Comparison of ENCODE assay signal across 8 cellular contexts in the genomic region with DNA sequence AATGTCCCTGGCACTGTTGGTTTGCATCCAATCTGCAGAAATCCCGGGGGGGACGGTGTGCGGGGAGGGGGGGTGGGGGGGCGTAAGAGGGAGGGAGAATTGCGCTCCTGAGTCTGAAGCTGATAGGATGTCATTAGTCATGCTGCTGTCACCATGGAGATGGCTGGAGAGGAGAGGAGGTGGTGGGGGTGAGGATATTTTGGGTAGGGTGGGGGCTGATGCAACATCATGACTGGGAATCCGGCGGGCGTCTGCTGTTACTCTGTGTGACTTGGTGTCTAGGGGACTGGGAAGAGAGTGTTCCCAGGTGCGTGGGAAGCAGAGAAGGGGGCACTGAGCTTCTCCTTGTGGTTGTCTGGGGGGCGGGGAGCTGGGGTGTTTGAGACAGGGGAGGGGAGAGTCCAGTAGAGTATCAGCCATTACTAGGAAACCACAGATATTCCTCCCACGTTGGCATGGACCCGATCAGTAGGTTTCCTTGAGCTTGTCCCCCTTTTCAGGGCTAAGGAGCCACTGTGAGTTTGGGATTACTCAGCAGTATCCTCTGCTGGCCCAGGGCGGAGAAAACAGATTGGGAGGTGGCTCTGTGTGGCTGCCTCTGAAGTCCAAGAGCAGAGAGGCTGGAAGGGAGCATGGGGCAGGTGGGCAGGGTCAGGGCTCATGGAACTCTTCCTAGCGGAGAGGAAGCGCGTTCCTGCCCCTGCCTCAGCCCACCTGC. TPM values are rescaled to one million over a fixed set of nuclear protein-coding genes. Genes with fewer than 3 reads are reported as not detected.
DNase-seq lines count a peak whose midpoint lies in the region; ATAC-seq and TF ChIP-seq lines count a peak whose summit lies in the region.

No MANE protein-coding gene starts in this region.

- H3K4me3 ChIP-seq in thoracic aorta (peak overlapping the region; percentile 87), lower lobe of right lung (no peak overlapping the region)

- H3K9me3 ChIP-seq in thoracic aorta, result no peaks in the 10 kb centered on the region
- H3K9me3 ChIP-seq in lower lobe of right lung, result no peaks in the 10 kb centered on the region

- no peaks in the 10 kb centered on the region for H3K9me3 Mint-ChIP-seq in activated CD8-positive, alpha-beta T cell treated with anti-CD3 and anti-CD28 coated beads for 36 hours
- H3K9me3 Mint-ChIP-seq in activated CD8-positive, alpha-beta T cell treated with anti-CD3 and anti-CD28 coated beads, Interleukin-2, amount 10 ng/mL, durations not matched to agents 7 days and 5 days (ENCODE audit: insufficient read depth), result no peaks in the 10 kb centered on the region
- no peaks in the 10 kb centered on the region for H3K9me3 Mint-ChIP-seq in activated B cell treated with CpG ODN at 0.5 μM for 24 hours

- no peak for TF ChIP-seq CTCF in activated CD8-positive, alpha-beta T cell treated with anti-CD3 and anti-CD28 coated beads for 36 hours (IDR thresholded peaks at IDR 0.05)
- TF ChIP-seq CTCF in activated B cell treated with CpG ODN at 0.5 μM for 24 hours (IDR thresholded peaks at IDR 0.05), result no peak
- no peak for TF ChIP-seq CTCF in thoracic aorta (IDR thresholded peaks at IDR 0.05)
- TF ChIP-seq CTCF in lower lobe of right lung (IDR thresholded peaks at IDR 0.05), result no peak

- H3K4me1 ChIP-seq in thoracic aorta (ENCODE audit: control insufficient read depth in 1 of 2, low read depth in 2 of 2), result peaks cover 6 to 40% of the 10 kb centered on the region in 2 donors
- peaks cover 58% of the 10 kb centered on the region for H3K4me1 ChIP-seq in lower lobe of right lung

- H3K27me3 Mint-ChIP-seq in activated CD8-positive, alpha-beta T cell treated with anti-CD3 and anti-CD28 coated beads for 36 hours, result no peaks in the 10 kb centered on the region
- no peaks in the 10 kb centered on the region for H3K27me3 Mint-ChIP-seq in activated CD8-positive, alpha-beta T cell treated with anti-CD3 and anti-CD28 coated beads, Interleukin-2, amount 10 ng/mL, durations not matched to agents 7 days and 5 days (ENCODE audit: low read depth)
- no peaks in the 10 kb centered on the region for H3K27me3 Mint-ChIP-seq in activated B cell treated with CpG ODN at 0.5 μM for 24 hours

- H3K4me3 Mint-ChIP-seq in activated CD8-positive, alpha-beta T cell treated with anti-CD3 and anti-CD28 coated beads for 36 hours, result peak overlapping the region; percentile 76
- no peak overlapping the region for H3K4me3 Mint-ChIP-seq in activated CD8-positive, alpha-beta T cell treated with anti-CD3 and anti-CD28 coated beads, Interleukin-2, amount 10 ng/mL, durations not matched to agents 7 days and 5 days
- H3K4me3 Mint-ChIP-seq in activated B cell treated with CpG ODN at 0.5 μM for 24 hours, result peak overlapping the region; percentile 32

- H3K27ac ChIP-seq in thoracic aorta (no peak overlapping the region), lower lobe of right lung (no peak overlapping the region)

- peak overlapping the region; percentile 22 for H3K27ac Mint-ChIP-seq in activated CD8-positive, alpha-beta T cell treated with anti-CD3 and anti-CD28 coated beads for 36 hours
- no peak overlapping the region for H3K27ac Mint-ChIP-seq in activated CD8-positive, alpha-beta T cell treated with anti-CD3 and anti-CD28 coated beads, Interleukin-2, amount 10 ng/mL, durations not matched to agents 7 days and 5 days
- no peak overlapping the region for H3K27ac Mint-ChIP-seq in activated B cell treated with CpG ODN at 0.5 μM for 24 hours

- no peak for ATAC-seq in activated CD8-positive, alpha-beta T cell treated with anti-CD3 and anti-CD28 coated beads for 36 hours
- ATAC-seq in activated CD8-positive, alpha-beta T cell treated with anti-CD3 and anti-CD28 coated beads, Interleukin-2, amount 10 ng/mL, durations not matched to agents 7 days and 5 days, result no peak
- no peak for ATAC-seq in activated B cell treated with CpG ODN at 0.5 μM for 24 hours (ENCODE audit: low read depth)
- ATAC-seq in thoracic aorta (ENCODE audit: insufficient number of reproducible peaks, low FRiP score, low read depth), result peak; percentile 31
- no peak for ATAC-seq in HG02852 (IDR thresholded peaks at IDR 0.05; ENCODE audit: unreplicated experiment)
- no peak for ATAC-seq in lower lobe of right lung

- DNase-seq in activated CD8-positive, alpha-beta T cell treated with anti-CD3 and anti-CD28 coated beads for 36 hours, result peak; percentile 21
- DNase-seq in activated CD8-positive, alpha-beta T cell treated with anti-CD3 and anti-CD28 coated beads, Interleukin-2, amount 10 ng/mL, durations not matched to agents 7 days and 5 days, result no peak
- no peak for DNase-seq in activated B cell treated with CpG ODN at 0.5 μM for 24 hours
- peak; percentile 90 for DNase-seq in hepatic stellate cell (ENCODE audit: low spot score)
- DNase-seq in thoracic aorta (ENCODE audit: low spot score), result peak; percentile 79
- DNase-seq in ecto neural progenitor cell (ENCODE audit: low spot score), result no peak
- no peak for DNase-seq in lower lobe of right lung

- POLR2A ChIA-PET in activated CD8-positive, alpha-beta T cell treated with anti-CD3 and anti-CD28 coated beads for 36 hours (lab: Charles Lee), result interaction anchor here (0.8 to 5.2 kb wide), 5 partner anchors 16 to 144 kb away, joined by 3 to 38 read pairs (median 3); partner anchors contain the start of gene BOLA3
- POLR2A ChIA-PET in activated CD8-positive, alpha-beta T cell treated with anti-CD3 and anti-CD28 coated beads, Interleukin-2, amount 10 ng/mL, durations not matched to agents 7 days and 5 days (lab: Charles Lee), result interaction anchor here (0.9 to 1.2 kb wide), 2 partner anchors 28 to 175 kb away, joined by 3 to 4 read pairs; no protein-coding TSS in a partner anchor
- POLR2A ChIA-PET in activated B cell treated with CpG ODN at 0.5 μM for 24 hours (lab: Charles Lee), result interaction anchor here (0.6 to 2.0 kb wide), 5 partner anchors 13 to 176 kb away, joined by 3 to 7 read pairs (median 4); partner anchors contain the start of gene DGUOK

- CTCF ChIA-PET in activated CD8-positive, alpha-beta T cell treated with anti-CD3 and anti-CD28 coated beads for 36 hours (lab: Charles Lee), result interaction anchor here (1.0 to 1.6 kb wide), 2 partner anchors 10 to 96 kb away, joined by 3 to 5 read pairs; no protein-coding TSS in a partner anchor
- CTCF ChIA-PET in activated CD8-positive, alpha-beta T cell treated with anti-CD3 and anti-CD28 coated beads, Interleukin-2, amount 10 ng/mL, durations not matched to agents 7 days and 5 days (lab: Charles Lee), result interaction anchor here (0.6 to 4.2 kb wide), 4 partner anchors 16 to 177 kb away, joined by 3 to 18 read pairs (median 4); no protein-coding TSS in a partner anchor
- CTCF ChIA-PET in activated B cell treated with CpG ODN at 0.5 μM for 24 hours (lab: Charles Lee), result interaction anchor here (1.0 to 1.2 kb wide), 2 partner anchors 65 to 67 kb away, joined by 3 read pairs; no protein-coding TSS in a partner anchor

- peaks cover 78% of the 10 kb centered on the region for H3K4me1 Mint-ChIP-seq in activated CD8-positive, alpha-beta T cell treated with anti-CD3 and anti-CD28 coated beads for 36 hours (ENCODE audit: low read depth)
- peaks cover 30% of the 10 kb centered on the region for H3K4me1 Mint-ChIP-seq in activated CD8-positive, alpha-beta T cell treated with anti-CD3 and anti-CD28 coated beads, Interleukin-2, amount 10 ng/mL, durations not matched to agents 7 days and 5 days (ENCODE audit: low read depth)
- H3K4me1 Mint-ChIP-seq in activated B cell treated with CpG ODN at 0.5 μM for 24 hours, result peaks cover 70% of the 10 kb centered on the region

- H3K27me3 ChIP-seq in thoracic aorta (replicated peaks; ENCODE audit: insufficient read depth) (no peaks in the 10 kb centered on the region), lower lobe of right lung (ENCODE audit: low read depth) (no peaks in the 10 kb centered on the region)

- peaks cover 9% of the 10 kb centered on the region for H3K36me3 Mint-ChIP-seq in activated CD8-positive, alpha-beta T cell treated with anti-CD3 and anti-CD28 coated beads for 36 hours (ENCODE audit: low read depth)
- no peaks in the 10 kb centered on the region for H3K36me3 Mint-ChIP-seq in activated CD8-positive, alpha-beta T cell treated with anti-CD3 and anti-CD28 coated beads, Interleukin-2, amount 10 ng/mL, durations not matched to agents 7 days and 5 days (ENCODE audit: low read depth)
- peaks cover 45% of the 10 kb centered on the region for H3K36me3 Mint-ChIP-seq in activated B cell treated with CpG ODN at 0.5 μM for 24 hours (ENCODE audit: low read depth)

- H3K36me3 ChIP-seq in thoracic aorta (no peaks in the 10 kb centered on the region), lower lobe of right lung (peaks cover 5% of the 10 kb centered on the region)

- intact Hi-C loops in activated CD8-positive, alpha-beta T cell treated with anti-CD3 and anti-CD28 coated beads for 36 hours (cut with micrococcal nuclease), result no loop called here
- intact Hi-C loops in activated B cell treated with CpG ODN at 0.5 μM for 24 hours (cut with micrococcal nuclease), result loop anchor here (2.0 to 5.0 kb wide), 4 partner anchors 29 to 119 kb away; no protein-coding TSS in a partner anchor
- intact Hi-C loops in lower lobe of right lung (cut with DNase I), result no loop called here

RNA-seq across cellular contexts. Expression of gene TET3, which starts 18.9 kb away (rescaled TPM):
- total RNA-seq in activated CD8-positive, alpha-beta T cell treated with anti-CD3 and anti-CD28 coated beads for 36 hours, result 10 to 100 TPM; 15.5 to 16.4 TPM
- 10 to 100 TPM; 20.4 to 20.9 TPM for total RNA-seq in activated CD8-positive, alpha-beta T cell treated with anti-CD3 and anti-CD28 coated beads, Interleukin-2, amount 10 ng/mL, durations not matched to agents 7 days and 5 days
- total RNA-seq in activated B cell treated with CpG ODN at 0.5 μM for 24 hours (52.6 and 60.1 TPM in 2 replicates), thoracic aorta (10 to 100 TPM in 1 of 2 donors, 1 to 10 TPM in 1; 8.7 to 15.8 TPM), lower lobe of right lung (21.5 TPM)

Comparison
In these comparisons a context has a peak if more than half of its experiments do, and no peak if none do; other contexts are left out.
1. DNase-seq: peak in activated CD8-positive, alpha-beta T cell treated with anti-CD3 and anti-CD28 coated beads for 36 hours (single experiment), hepatic stellate cell (single experiment) and thoracic aorta (single experiment); none in activated CD8-positive, alpha-beta T cell treated with anti-CD3 and anti-CD28 coated beads, Interleukin-2, amount 10 ng/mL, durations not matched to agents 7 days and 5 days (single experiment), activated B cell treated with CpG ODN at 0.5 μM for 24 hours (single experiment), ecto neural progenitor cell (single experiment) and lower lobe of right lung (single experiment).